Comparison of ENCODE assay signal across 12 cellular contexts in the genomic region with DNA sequence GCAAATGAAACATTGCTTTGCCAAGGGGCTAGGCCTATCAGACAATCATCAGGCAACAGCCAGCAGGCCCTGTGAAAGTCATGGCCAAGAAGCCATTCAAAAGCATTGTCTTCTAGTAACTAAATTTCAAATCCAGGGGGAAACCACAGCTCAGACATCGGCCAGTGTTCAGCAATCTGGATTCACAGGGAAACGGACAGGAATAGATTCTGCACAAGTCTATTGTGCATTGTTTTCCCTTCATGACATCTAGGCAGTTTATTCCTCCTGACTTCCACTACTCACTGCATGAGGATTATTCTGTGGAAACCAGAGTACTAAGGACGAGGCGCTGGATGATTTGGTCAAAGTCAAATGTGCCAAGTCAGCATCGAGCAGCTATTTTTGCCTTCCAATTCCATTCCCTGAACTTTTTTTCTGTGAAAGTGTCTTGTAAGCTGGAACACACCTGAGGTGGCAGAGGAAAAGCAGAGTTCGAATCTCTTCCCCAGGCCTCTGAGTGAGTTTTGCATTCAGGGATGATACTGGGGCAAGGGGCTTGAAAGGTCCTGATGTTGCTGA.
A peak's percentile ranks its signal among the peaks of the same experiment; 100 is the strongest.
DNase-seq lines count a peak whose midpoint lies in the region; ATAC-seq and TF ChIP-seq lines count a peak whose summit lies in the region.
"Had no signal": no experiment of that assay in that cellular context is flagged by ENCODE, and none has a peak within 500 bp of the region (broad histone marks: within the 10 kb centered on the region; RNA-seq: fewer than 3 reads in every experiment).

No MANE protein-coding gene starts in this region.

- no peaks in the 10 kb centered on the region for H3K9me3 ChIP-seq in SK-N-SH
- H3K9me3 ChIP-seq in T-helper 17 cell (ENCODE audit: control insufficient read depth, low read length, poor library complexity, severe bottlenecking), result no peaks in the 10 kb centered on the region
- H3K9me3 ChIP-seq in gastroesophageal sphincter, result peaks cover 0 to 5% (median 0%) of the 10 kb centered on the region in 3 donors
- no peaks in the 10 kb centered on the region for H3K9me3 ChIP-seq in smooth muscle cell (replicated peaks; ENCODE audit: low read depth)
- H3K9me3 ChIP-seq in esophagus muscularis mucosa, result peaks cover 0 to 2% (median 0%) of the 10 kb centered on the region in 4 donors
- H3K9me3 ChIP-seq: thoracic aorta had no signal

- peak overlapping the region; percentile 66; the same call in 1 of the 2 replicates for H3K9ac ChIP-seq in SK-N-SH
- H3K9ac ChIP-seq in smooth muscle cell (ENCODE audit: low read depth), result no peak overlapping the region

- H3K4me1 Mint-ChIP-seq in T-helper 17 cell, result peaks cover 59% of the 10 kb centered on the region

- ATAC-seq in SK-N-SH treated with all-trans-retinoic acid at 6 μM for 48 hours, result no peak
- ATAC-seq in T-helper 17 cell, result no peak
- ATAC-seq in gastroesophageal sphincter, result no peak
- ATAC-seq in HG03135 (IDR thresholded peaks at IDR 0.05; ENCODE audit: unreplicated experiment), result no peak

- H3F3A ChIP-seq in SK-N-SH (replicated peaks; ENCODE audit: insufficient read depth), result peaks cover 48% of the 10 kb centered on the region
- H3F3A ChIP-seq in smooth muscle cell (ENCODE audit: low read depth), result peaks cover 12% of the 10 kb centered on the region

- H2AFZ ChIP-seq in SK-N-SH (ENCODE audit: low read depth) (0 out of 2 replicates have a peak overlapping the region, but pooled peaks have one; percentile 48), smooth muscle cell (ENCODE audit: low read depth) (peak overlapping the region; percentile 51)

- no peaks in the 10 kb centered on the region for H3K27me3 Mint-ChIP-seq in T-helper 17 cell

- H3K27ac Mint-ChIP-seq in T-helper 17 cell, result peak overlapping the region; percentile 90
- H3K27ac Mint-ChIP-seq: endodermal cell had no signal

- no peaks in the 10 kb centered on the region for H3K9me2 ChIP-seq in SK-N-SH

- H3K36me3 ChIP-seq in SK-N-SH (replicated peaks in 1 of 2; ENCODE audit: control insufficient read depth in 1 of 2, insufficient read depth in 2 of 2, low read length in 1 of 2) (no peaks in the 10 kb centered on the region), gastroesophageal sphincter (no peaks in the 10 kb centered on the region), smooth muscle cell (ENCODE audit: low read depth) (no peaks in the 10 kb centered on the region), esophagus muscularis mucosa (no peaks in the 10 kb centered on the region)
- H3K36me3 ChIP-seq: thoracic aorta had no signal

- intact Hi-C loops in esophagus muscularis mucosa (cut with DNase I), result no loop called here

- H3K4me3 ChIP-seq in SK-N-SH (ENCODE audit: low read depth in 2 of 2, low read length in 1 of 2), result no peak overlapping the region
- no peak overlapping the region for H3K4me3 ChIP-seq in gastroesophageal sphincter
- H3K4me3 ChIP-seq in smooth muscle cell, result no peak overlapping the region
- H3K4me3 ChIP-seq in esophagus muscularis mucosa, result no peak overlapping the region
- H3K4me3 ChIP-seq: thoracic aorta had no signal

- POLR2A ChIA-PET in SK-N-SH (lab: Yijun Ruan, JAX), result no interaction called here

- H4K20me1 ChIP-seq in SK-N-SH (ENCODE audit: insufficient read depth) (no peaks in the 10 kb centered on the region), smooth muscle cell (ENCODE audit: low read depth) (no peaks in the 10 kb centered on the region)

- peaks cover 2% of the 10 kb centered on the region for H3K36me3 Mint-ChIP-seq in T-helper 17 cell (ENCODE audit: low read depth)

- H3K79me2 ChIP-seq in SK-N-SH (ENCODE audit: insufficient read depth) (no peaks in the 10 kb centered on the region), smooth muscle cell (ENCODE audit: low read depth) (no peaks in the 10 kb centered on the region)

- no peak for DNase-seq in SK-N-SH
- DNase-seq in T-helper 17 cell, result no peak
- DNase-seq in smooth muscle cell (lab: John Stamatoyannopoulos, UW; ENCODE audit: unreplicated experiment), result no peak
- DNase-seq in HUDEP-2 (lab: John Stamatoyannopoulos, UW; ENCODE audit: unreplicated experiment in 76 of 76), result no peak
- DNase-seq in esophagus muscularis mucosa (ENCODE audit: extremely low spot score), result no peak
- DNase-seq: endodermal cell, kidney had no signal

- TF ChIP-seq CTCF in SK-N-SH (IDR thresholded peaks at IDR 0.05), result no peak
- no peak for TF ChIP-seq CTCF in gastroesophageal sphincter (IDR thresholded peaks at IDR 0.05)
- TF ChIP-seq CTCF in smooth muscle cell (IDR thresholded peaks at IDR 0.05; ENCODE audit: borderline replicate concordance, insufficient read depth, poor library complexity, severe bottlenecking), result no peak
- TF ChIP-seq CTCF in esophagus muscularis mucosa (IDR thresholded peaks at IDR 0.05), result no peak

- CTCF ChIA-PET in SK-N-SH (lab: Yijun Ruan, JAX), result interaction anchor here (1.5 kb wide), 1 partner anchor 12 kb away, joined by 3 read pairs; no protein-coding TSS in a partner anchor

- 94% methylated on average over 6 of the region's 6 CpGs for WGBS in SK-N-SH (ENCODE audit: low lambda C conversion rate)
- 73 to 85% methylated on average over 4 to 6 of the region's 6 CpGs for WGBS in gastroesophageal sphincter (ENCODE audit: low coverage in 1 of 2), 2 donors
- 69% methylated on average over 6 of the region's 6 CpGs for WGBS in smooth muscle cell (ENCODE audit: low lambda C conversion rate)
- 90% methylated on average over 6 of the region's 6 CpGs for WGBS in esophagus muscularis mucosa

- H3K4me1 ChIP-seq in SK-N-SH (ENCODE audit: control insufficient read depth in 1 of 2, insufficient read depth in 2 of 2, low read depth in 1 of 2, low read length in 1 of 2), result peaks cover 4 to 39% of the 10 kb centered on the region in 2 experiments; a peak in 3 of 4 replicates
- H3K4me1 ChIP-seq in gastroesophageal sphincter, result peaks cover 0 to 27% (median 16%) of the 10 kb centered on the region in 3 donors
- no peaks in the 10 kb centered on the region for H3K4me1 ChIP-seq in smooth muscle cell (ENCODE audit: low read depth)
- peaks cover 26 to 48% (median 30%) of the 10 kb centered on the region in 4 donors for H3K4me1 ChIP-seq in esophagus muscularis mucosa

- H3K4me2 ChIP-seq in SK-N-SH, result peak overlapping the region; percentile 51; the same call in 1 of the 2 replicates
- H3K4me2 ChIP-seq in smooth muscle cell, result peak overlapping the region; percentile 25

- peak overlapping the region in 1 of 2 experiments; percentile 92; a peak in 2 of 4 replicates for H3K27ac ChIP-seq in SK-N-SH (ENCODE audit: low read depth in 2 of 2, low read length in 1 of 2)
- peak overlapping the region in 3 of 4 donors; percentile 27 to 48 (median 31) for H3K27ac ChIP-seq in gastroesophageal sphincter
- H3K27ac ChIP-seq in smooth muscle cell (ENCODE audit: low read depth), result peak overlapping the region; percentile 83
- H3K27ac ChIP-seq in esophagus muscularis mucosa (replicated peaks in 1 of 4), result peak overlapping the region in 1 of 4 donors; percentile 5
- H3K27ac ChIP-seq: 22Rv1 had no signal

- H3K4me3 Mint-ChIP-seq in T-helper 17 cell, result peak overlapping the region; percentile 86
- H3K4me3 Mint-ChIP-seq: endodermal cell had no signal

- TF ChIP-seq EP300 in SK-N-SH (IDR thresholded peaks at IDR 0.05; ENCODE audit: borderline replicate concordance in 1 of 2, low read depth in 1 of 2, low read length in 1 of 2) (no peak), gastroesophageal sphincter (IDR thresholded peaks at IDR 0.05) (no peak), esophagus muscularis mucosa (IDR thresholded peaks at IDR 0.05) (no peak)

- no peak for TF ChIP-seq RAD21 in SK-N-SH (IDR thresholded peaks at IDR 0.05; ENCODE audit: low read length)

- H3K27me3 ChIP-seq in SK-N-SH (ENCODE audit: insufficient read depth) (no peaks in the 10 kb centered on the region), gastroesophageal sphincter (no peaks in the 10 kb centered on the region), smooth muscle cell (ENCODE audit: low read depth) (no peaks in the 10 kb centered on the region), esophagus muscularis mucosa (no peaks in the 10 kb centered on the region)

- TF ChIP-seq POLR2A in gastroesophageal sphincter (IDR thresholded peaks at IDR 0.05) (no peak), esophagus muscularis mucosa (IDR thresholded peaks at IDR 0.05; ENCODE audit: low read depth) (no peak)

TF ChIP-seq in SK-N-SH treated with all-trans-retinoic acid at 6 μM for 48 hours, 23 proteins besides CTCF, POLR2A, EP300 and RAD21 (continues in another document):
- TF ChIP-seq ESRRG (CRISPR knock-in tag; IDR thresholded peaks at IDR 0.05), result no peak
- no peak for TF ChIP-seq BACH2 (CRISPR knock-in tag; IDR thresholded peaks at IDR 0.05; ENCODE audit: borderline replicate concordance)
- no peak for TF ChIP-seq OSR1 (CRISPR knock-in tag; IDR thresholded peaks at IDR 0.05)
- TF ChIP-seq TOX (CRISPR knock-in tag; IDR thresholded peaks at IDR 0.05; ENCODE audit: borderline replicate concordance), result no peak
- no peak for TF ChIP-seq ZFP30 (CRISPR knock-in tag; IDR thresholded peaks at IDR 0.05)
- TF ChIP-seq, protein P1, sequence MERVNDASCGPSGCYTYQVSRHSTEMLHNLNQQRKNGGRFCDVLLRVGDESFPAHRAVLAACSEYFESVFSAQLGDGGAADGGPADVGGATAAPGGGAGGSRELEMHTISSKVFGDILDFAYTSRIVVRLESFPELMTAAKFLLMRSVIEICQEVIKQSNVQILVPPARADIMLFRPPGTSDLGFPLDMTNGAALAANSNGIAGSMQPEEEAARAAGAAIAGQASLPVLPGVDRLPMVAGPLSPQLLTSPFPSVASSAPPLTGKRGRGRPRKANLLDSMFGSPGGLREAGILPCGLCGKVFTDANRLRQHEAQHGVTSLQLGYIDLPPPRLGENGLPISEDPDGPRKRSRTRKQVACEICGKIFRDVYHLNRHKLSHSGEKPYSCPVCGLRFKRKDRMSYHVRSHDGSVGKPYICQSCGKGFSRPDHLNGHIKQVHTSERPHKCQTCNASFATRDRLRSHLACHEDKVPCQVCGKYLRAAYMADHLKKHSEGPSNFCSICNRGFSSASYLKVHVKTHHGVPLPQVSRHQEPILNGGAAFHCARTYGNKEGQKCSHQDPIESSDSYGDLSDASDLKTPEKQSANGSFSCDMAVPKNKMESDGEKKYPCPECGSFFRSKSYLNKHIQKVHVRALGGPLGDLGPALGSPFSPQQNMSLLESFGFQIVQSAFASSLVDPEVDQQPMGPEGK (CRISPR knock-in tag; IDR thresholded peaks at IDR 0.05; ENCODE audit: borderline replicate concordance), result no peak
- TF ChIP-seq ZNF8 (CRISPR knock-in tag; IDR thresholded peaks at IDR 0.05), result no peak
- no peak for TF ChIP-seq GLIS3 (CRISPR knock-in tag; IDR thresholded peaks at IDR 0.05)
- no peak for TF ChIP-seq ARNTL (CRISPR knock-in tag; IDR thresholded peaks at IDR 0.05; ENCODE audit: borderline replicate concordance, low read depth)
- no peak for TF ChIP-seq ZNF70 (CRISPR knock-in tag; IDR thresholded peaks at IDR 0.05)
- no peak for TF ChIP-seq SNAI2 (CRISPR knock-in tag; IDR thresholded peaks at IDR 0.05)
- TF ChIP-seq ZFP3 (CRISPR knock-in tag; IDR thresholded peaks at IDR 0.05), result no peak
